In the genomic region with DNA sequence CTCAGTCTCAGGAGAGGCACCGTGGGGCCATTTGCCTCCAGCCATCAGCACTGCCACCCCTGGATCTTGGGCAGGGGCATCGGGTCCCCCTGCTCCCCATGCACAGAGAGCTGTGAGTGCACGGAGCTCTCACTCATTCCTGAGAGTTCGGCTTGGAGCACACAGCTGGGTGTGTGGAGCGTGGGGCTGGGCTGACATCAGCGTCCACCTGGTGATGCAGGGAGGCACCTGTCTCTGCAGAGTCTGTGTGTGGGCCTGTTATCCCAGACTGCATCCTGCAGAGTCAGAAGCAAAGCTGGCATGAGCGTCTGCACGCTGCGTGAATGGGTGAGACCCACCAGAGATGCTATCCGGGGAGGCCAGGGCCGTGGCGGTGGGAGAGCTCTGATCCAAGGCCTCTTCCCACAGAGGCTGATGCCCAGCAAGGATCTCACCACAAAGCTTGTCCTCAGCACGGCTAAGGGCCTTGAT, we compare ENCODE assay signal across 17 cellular contexts.
"Had no signal": no experiment of that assay in that cellular context is flagged by ENCODE, and none has a peak within 500 bp of the region (broad histone marks: within the 10 kb centered on the region; RNA-seq: fewer than 3 reads in every experiment).

No MANE protein-coding gene starts in this region.

- ATAC-seq: effector memory CD8-positive, alpha-beta T cell; gastroesophageal sphincter; heart right ventricle; left cardiac atrium; stimulated activated naive B cell treated with anti-CD40 and anti-IgM and Interleukin-4, amounts not matched to agents 10 μg/mL and 1 μg/mL and 100 μg/mL, for 72 hours; WTC11 had no signal

- H3K27me3 ChIP-seq: brain microvascular endothelial cell, gastroesophageal sphincter, heart right ventricle, neutrophil had no signal

- H3K36me3 ChIP-seq: brain microvascular endothelial cell, gastroesophageal sphincter, heart right ventricle, neutrophil had no signal

- H3K27ac Mint-ChIP-seq: activated naive CD8-positive, alpha-beta T cell treated with anti-CD3 and anti-CD28 coated beads for 36 hours; dendritic cell treated with granulocyte-macrophage colony-stimulating factor and Interleukin-4, amounts not matched to agents 40 ng/mL and 50 ng/mL, for 4 days; effector memory CD8-positive, alpha-beta T cell; stimulated activated naive B cell treated with anti-CD40 and anti-IgM and Interleukin-4, amounts not matched to agents 10 μg/mL and 1 μg/mL and 100 μg/mL, for 72 hours; WTC11 had no signal

- H3K4me1 Mint-ChIP-seq: activated naive CD8-positive, alpha-beta T cell treated with anti-CD3 and anti-CD28 coated beads for 36 hours; stimulated activated naive B cell treated with anti-CD40 and anti-IgM and Interleukin-4, amounts not matched to agents 10 μg/mL and 1 μg/mL and 100 μg/mL, for 72 hours had no signal

- H3K4me3 ChIP-seq: gastroesophageal sphincter, heart right ventricle, lung had no signal

- DNase-seq: activated CD4-positive, alpha-beta T cell treated with anti-CD3 and anti-CD28 coated beads for 4 hours; activated gamma-delta T cell treated with Interleukin-2 at 50 U/mL for 16 hours; activated naive CD8-positive, alpha-beta T cell treated with anti-CD3 and anti-CD28 coated beads for 36 hours; brain microvascular endothelial cell; effector memory CD8-positive, alpha-beta T cell; heart right ventricle; left cardiac atrium; midbrain; stimulated activated CD4-positive, alpha-beta T cell treated with anti-CD3 and anti-CD28 coated beads, Interleukin-2, amount 100 ng/mL, for 48 hours; stimulated activated naive B cell treated with anti-CD40 and anti-IgM and Interleukin-4, amounts not matched to agents 10 μg/mL and 1 μg/mL and 100 μg/mL, for 72 hours; T-helper 2 cell; trophoblast cell had no signal

- H3K27ac ChIP-seq: brain microvascular endothelial cell, gastroesophageal sphincter, heart right ventricle, neutrophil had no signal

- H3K4me3 Mint-ChIP-seq: activated naive CD8-positive, alpha-beta T cell treated with anti-CD3 and anti-CD28 coated beads for 36 hours; dendritic cell treated with granulocyte-macrophage colony-stimulating factor and Interleukin-4, amounts not matched to agents 40 ng/mL and 50 ng/mL, for 4 days; effector memory CD8-positive, alpha-beta T cell; stimulated activated naive B cell treated with anti-CD40 and anti-IgM and Interleukin-4, amounts not matched to agents 10 μg/mL and 1 μg/mL and 100 μg/mL, for 72 hours; WTC11 had no signal

- H3K9me3 ChIP-seq: neutrophil had no signal

- H3K27me3 Mint-ChIP-seq: dendritic cell treated with granulocyte-macrophage colony-stimulating factor and Interleukin-4, amounts not matched to agents 40 ng/mL and 50 ng/mL, for 4 days had no signal
